8 cellular contexts compared by ENCODE assay signal in the genomic region with DNA sequence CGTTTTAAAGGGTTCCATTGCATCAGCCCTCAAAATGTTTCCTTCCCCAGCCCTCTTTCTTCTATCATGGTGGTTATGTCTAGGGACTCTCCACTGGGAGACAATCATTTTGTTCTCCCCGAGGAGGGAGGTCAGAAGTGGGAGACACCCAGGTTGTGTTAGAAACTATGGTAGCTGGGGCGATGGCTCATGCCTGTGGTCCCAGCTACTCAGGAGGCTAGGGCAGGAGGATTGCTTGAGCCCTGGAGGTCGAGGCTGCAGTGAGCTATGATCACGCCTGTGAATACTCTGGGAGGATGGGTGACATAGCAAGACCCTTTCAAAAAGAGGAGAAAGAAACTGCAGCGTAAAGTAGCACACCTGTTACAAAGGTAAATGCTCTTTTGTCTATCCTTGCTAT. TPM values are rescaled to one million over a fixed set of nuclear protein-coding genes. Genes with fewer than 3 reads are reported as not detected.
DNase-seq lines count a peak whose midpoint lies in the region; ATAC-seq, FAIRE-seq and TF ChIP-seq lines count a peak whose summit lies in the region.

No MANE protein-coding gene starts in this region.

- H2AFZ ChIP-seq in GM12878 (ENCODE audit: control insufficient read depth, low read depth, low read length), result peak overlapping the region; percentile 63

- CTCF ChIA-PET in GM12878 (lab: Yijun Ruan, JAX), result interaction anchor here (0.9 to 6.1 kb wide), 21 partner anchors 10 to 221 kb away, joined by 3 to 121 read pairs (median 6); a partner anchor contains a TSS

- H3K79me2 ChIP-seq in GM12878 (ENCODE audit: control insufficient read depth, insufficient read depth, low read length), result no peaks in the 10 kb centered on the region

- POLR2A ChIA-PET in GM12878 (lab: Charles Lee), result interaction anchor here (0.6 to 2.1 kb wide), 15 partner anchors 10 to 259 kb away, joined by 3 to 30 read pairs (median 4); a partner anchor contains a TSS

- H3K9me3 ChIP-seq in BE2C (no peaks in the 10 kb centered on the region), GM12878 (replicated peaks; ENCODE audit: control insufficient read depth, insufficient read depth, low read length) (no peaks in the 10 kb centered on the region), right lobe of liver (no peaks in the 10 kb centered on the region), transverse colon (no peaks in the 10 kb centered on the region)

- H3K27ac ChIP-seq in GM12878 (ENCODE audit: control insufficient read depth, insufficient read depth) (peak overlapping the region; percentile 97), right lobe of liver (peak overlapping the region; percentile 78 to 92 (median 89)), transverse colon (peak overlapping the region; percentile 89 to 97 (median 92))

- no peak for TF ChIP-seq RAD21 in GM12878 (IDR thresholded peaks at IDR 0.05; ENCODE audit: insufficient read depth, low read depth, low read length)

- no peaks in the 10 kb centered on the region for H3K27me3 ChIP-seq in BE2C
- H3K27me3 ChIP-seq in GM12878 (replicated peaks in 1 of 2; ENCODE audit: control insufficient read depth in 2 of 2, insufficient read depth in 2 of 2, low read length in 1 of 2), result no peaks in the 10 kb centered on the region
- no peaks in the 10 kb centered on the region for H3K27me3 ChIP-seq in right lobe of liver
- no peaks in the 10 kb centered on the region for H3K27me3 ChIP-seq in transverse colon

- ATAC-seq in HG02623 (IDR thresholded peaks at IDR 0.05; ENCODE audit: unreplicated experiment) (peak; percentile 8), GM12878 (peak; percentile 39), right lobe of liver (peak in 2 of 4 donors; percentile 1 to 2), HG03571 (IDR thresholded peaks at IDR 0.05; ENCODE audit: unreplicated experiment) (no peak)

- no peak for FAIRE-seq in GM12878 (lab: Jason Lieb, UNC)

- DNase-seq in BE2C, result no peak
- DNase-seq in GM12878 (ENCODE audit: low read depth, low spot score), result no peak
- DNase-seq in right lobe of liver, result no peak
- DNase-seq in transverse colon, result no peak
- no peak for DNase-seq in COR-L47 (lab: John Stamatoyannopoulos, UW)
- no peak for DNase-seq in NCI-H1930 (lab: John Stamatoyannopoulos, UW)

- H3K4me3 ChIP-seq in BE2C (ENCODE audit: low read depth, low read length) (peak overlapping the region; percentile 68), GM12878 (peak overlapping the region; percentile 64), right lobe of liver (peak overlapping the region; percentile 36 to 57 (median 46)), transverse colon (peak overlapping the region; percentile 28 to 60 (median 49))

- peak overlapping the region; percentile 88 for H3K9ac ChIP-seq in GM12878 (ENCODE audit: control insufficient read depth, insufficient read depth, low read length)

- in situ Hi-C loops in GM12878 (cut with MboI), result no loop called here
- in situ Hi-C loops in transverse colon (cut with MboI; ENCODE audit: low pct_ligation_motif_present in 1 of 4, low pct_unique_long_range_greater_than_20kb in 1 of 4, low sequenced_read_pairs in 3 of 4), result no loop called here

- peak overlapping the region; percentile 72 for H3K4me2 ChIP-seq in GM12878 (ENCODE audit: control insufficient read depth, insufficient read depth)

- H3K36me3 ChIP-seq in BE2C (no peaks in the 10 kb centered on the region), GM12878 (ENCODE audit: control insufficient read depth in 2 of 2, insufficient read depth in 2 of 2, low read length in 1 of 2) (no peaks in the 10 kb centered on the region), right lobe of liver (no peaks in the 10 kb centered on the region), transverse colon (no peaks in the 10 kb centered on the region)

- intact Hi-C loops in GM12878 (cut with micrococcal nuclease; ENCODE audit: unreplicated experiment), result loop anchor here (1.0 kb wide), 4 partner anchors 13 to 39 kb away; a partner anchor contains a TSS
- intact Hi-C loops in right lobe of liver (cut with DNase I), result no loop called here
- intact Hi-C loops in transverse colon (cut with DNase I; ENCODE audit: low total_unique reads), result no loop called here

- no peak for TF ChIP-seq EP300 in GM12878 (IDR thresholded peaks at IDR 0.05; ENCODE audit: borderline replicate concordance in 1 of 2, control insufficient read depth in 1 of 2, low read depth in 2 of 2, low read length in 2 of 2)
- TF ChIP-seq EP300 in transverse colon (IDR thresholded peaks at IDR 0.05; ENCODE audit: low read depth), result no peak

- H4K20me1 ChIP-seq in GM12878 (ENCODE audit: control insufficient read depth, insufficient read depth), result no peaks in the 10 kb centered on the region

- TF ChIP-seq POLR2A in GM12878 (IDR thresholded peaks at IDR 0.05; ENCODE audit: low read depth, low read length) (no peak), right lobe of liver (IDR thresholded peaks at IDR 0.05) (no peak), transverse colon (IDR thresholded peaks at IDR 0.05) (no peak)

- H3K4me1 ChIP-seq in BE2C (peaks cover 3% of the 10 kb centered on the region), GM12878 (ENCODE audit: control insufficient read depth, insufficient read depth, low read length) (peaks cover 12% of the 10 kb centered on the region), right lobe of liver (peaks cover 0 to 27% (median 2%) of the 10 kb centered on the region in 4 donors), transverse colon (peaks cover 3 to 21% (median 16%) of the 10 kb centered on the region in 4 donors)

- RAD21 ChIA-PET in GM12878 (lab: Charles Lee; ENCODE audit: unreplicated experiment), result interaction anchor here (0.8 to 2.3 kb wide), 13 partner anchors 19 to 218 kb away, joined by 3 to 37 read pairs (median 3); a partner anchor contains a TSS

- no peak for TF ChIP-seq CTCF in BE2C (IDR thresholded peaks at IDR 0.05; ENCODE audit: low read depth, low read length)
- TF ChIP-seq CTCF in GM12878 (IDR thresholded peaks at IDR 0.05 in 2 of 3, conservative IDR thresholded peaks at IDR 0.05 in 1 of 3; ENCODE audit: control insufficient read depth in 2 of 3, extremely low read depth in 1 of 3, insufficient read depth in 1 of 3, low read depth in 3 of 3, low read length in 3 of 3), result no peak
- TF ChIP-seq CTCF in right lobe of liver (IDR thresholded peaks at IDR 0.05), result no peak
- TF ChIP-seq CTCF in transverse colon (IDR thresholded peaks at IDR 0.05), result no peak

- SMC1A ChIA-PET in GM12878 (lab: Charles Lee; ENCODE audit: uncharacterized antibody, unreplicated experiment), result interaction anchor here (0.7 to 2.8 kb wide), 15 partner anchors 10 to 139 kb away, joined by 3 to 41 read pairs (median 4); a partner anchor contains a TSS

- WGBS in GM12878 (ENCODE audit: insufficient coverage, insufficient replicate concordance, low lambda C conversion rate, missing lambda C conversion rate), result 50% methylated on average over 6 of the region's 6 CpGs
- 56% methylated on average over 6 of the region's 6 CpGs for WGBS in right lobe of liver (ENCODE audit: insufficient coverage, low coverage, low lambda C conversion rate, missing lambda C conversion rate)
- 62 to 63% methylated on average over 5 to 6 of the region's 6 CpGs for WGBS in transverse colon (ENCODE audit: low coverage in 1 of 2), 2 donors

- TSS peak; percentile 90 for BruUV-seq in GM12878 (replicated peaks; lab: Mats Ljungman, UMichigan)

RNA-seq across cellular contexts. Expression of a gene that starts 13.0 kb away (rescaled TPM):
- polyA plus RNA-seq in BE2C (2012; ENCODE audit: insufficient read depth, insufficient read length, low read depth), result 8.9 TPM
- 13.0 and 13.8 TPM in 2 replicates for total RNA-seq in GM12878 (2013; cell fraction: nucleolus; rRNA removed)
- 2.8 and 4.7 TPM in 2 replicates for total RNA-seq in GM12878 (2014; rRNA removed)
- total RNA-seq in GM12878 (2014; rRNA removed; fragmentation: Illumina TruSeq; extraction: Trizol), result 4.0 and 4.3 TPM in 2 replicates
- total RNA-seq in GM12878 (2021), result 3.1 and 3.8 TPM in 2 replicates
- 7.8 TPM for polyA plus RNA-seq in GM12878 (2011; ENCODE audit: low read depth)
- polyA plus RNA-seq in GM12878 (2011; rRNA removed), result 5.6 and 6.9 TPM in 2 replicates
- 6.6 and 7.0 TPM in 2 replicates for polyA plus RNA-seq in GM12878 (2011; cell fraction: cytosol; rRNA removed)
- 3.3 and 4.4 TPM in 2 replicates for polyA plus RNA-seq in GM12878 (2011; cell fraction: nucleus; rRNA removed)
- 7.4 and 7.6 TPM in 2 replicates for polyA plus RNA-seq in GM12878 (2012)
- polyA plus RNA-seq in GM12878 (2014; fragmentation: Illumina TruSeq; extraction: Trizol), result 5.2 and 5.4 TPM in 2 replicates
- 1 to 10 TPM; 1.4 to 2.5 TPM for polyA plus RNA-seq in GM12878 (2014; fragmentation: Nextera tagmentation; extraction: Ambion mirVana)
- 3.1 and 3.3 TPM in 2 replicates for polyA plus RNA-seq in GM12878 (2014; rRNA removed)
- polyA plus RNA-seq in GM12878 (2016; fragmentation: Nextera tagmentation; extraction: Ambion mirVana), result 1 to 10 TPM; 3.5 to 5.4 TPM
- 5.8 and 6.2 TPM in 2 replicates for polyA minus RNA-seq in GM12878 (2011; rRNA and poly(A)+ RNA removed)
- 1.0 TPM in 1 of 2 replicates, not detected in the other for polyA minus RNA-seq in GM12878 (2011; cell fraction: cytosol; rRNA and poly(A)+ RNA removed)
- 1.7 TPM in 2 replicates for polyA minus RNA-seq in GM12878 (2011; cell fraction: nucleus; rRNA and poly(A)+ RNA removed)
- 1 to 10 TPM in 5 of 6 experiments, under 1 TPM in 1; 0.93 to 4.3 (median 2.6) TPM for total RNA-seq in right lobe of liver
- total RNA-seq in transverse colon, result 10 to 100 TPM in 1 of 4 donors, 1 to 10 TPM in 1, under 1 TPM in 1, not detected in 1; 0.60 to 11.3 (median 5.9) TPM

RNA-seq across cellular contexts. Expression of a gene that starts 18.5 kb away (rescaled TPM):
- polyA plus RNA-seq in BE2C (2012; ENCODE audit: insufficient read depth, insufficient read length, low read depth), result 12.1 TPM
- 0.34 and 0.52 TPM in 2 replicates for total RNA-seq in GM12878 (2013; cell fraction: nucleolus; rRNA removed)
- total RNA-seq in GM12878 (2014; rRNA removed) (4.2 and 5.6 TPM in 2 replicates), GM12878 (2014; rRNA removed; fragmentation: Illumina TruSeq; extraction: Trizol) (1.8 and 2.0 TPM in 2 replicates), GM12878 (2021) (3.4 and 3.9 TPM in 2 replicates), right lobe of liver (1 to 10 TPM; 1.7 to 5.3 (median 3.6) TPM), transverse colon (10 to 100 TPM in 2 of 4 donors, 1 to 10 TPM in 2; 4.5 to 21.0 (median 8.2) TPM)
- 0.56 TPM for polyA plus RNA-seq in GM12878 (2011; ENCODE audit: low read depth)
- polyA plus RNA-seq in GM12878 (2011; rRNA removed) (0.29 and 0.58 TPM in 2 replicates), GM12878 (2014; fragmentation: Illumina TruSeq; extraction: Trizol) (0.24 and 0.56 TPM in 2 replicates), GM12878 (2014; fragmentation: Nextera tagmentation; extraction: Ambion mirVana) (under 1 TPM; 0.08 to 0.24 TPM), GM12878 (2014; rRNA removed) (4.9 and 5.6 TPM in 2 replicates), GM12878 (2016; fragmentation: Nextera tagmentation; extraction: Ambion mirVana) (1 to 10 TPM; 4.7 to 5.3 TPM)
- 0.87 and 1.3 TPM in 2 replicates for polyA plus RNA-seq in GM12878 (2011; cell fraction: cytosol; rRNA removed)
- polyA plus RNA-seq in GM12878 (2011; cell fraction: nucleus; rRNA removed), result 1.1 and 1.2 TPM in 2 replicates
- 2.0 and 2.2 TPM in 2 replicates for polyA plus RNA-seq in GM12878 (2012)
- polyA minus RNA-seq in GM12878 (2011; rRNA and poly(A)+ RNA removed), result 0.21 and 0.22 TPM in 2 replicates
- 0.94 TPM in 1 of 2 replicates, not detected in the other for polyA minus RNA-seq in GM12878 (2011; cell fraction: cytosol; rRNA and poly(A)+ RNA removed)
- polyA minus RNA-seq in GM12878 (2011; cell fraction: nucleus; rRNA and poly(A)+ RNA removed), result 0.73 and 1.1 TPM in 2 replicates

RNA-seq across cellular contexts. Expression of a gene that starts 22.7 kb away (rescaled TPM):
- 443 TPM for polyA plus RNA-seq in BE2C (2012; ENCODE audit: insufficient read depth, insufficient read length, low read depth)
- total RNA-seq in GM12878 (2013; cell fraction: nucleolus; rRNA removed), result 124 and 142 TPM in 2 replicates
- total RNA-seq in GM12878 (2014; rRNA removed) (24.8 and 28.0 TPM in 2 replicates), GM12878 (2014; rRNA removed; fragmentation: Illumina TruSeq; extraction: Trizol) (25.3 and 25.8 TPM in 2 replicates), GM12878 (2021) (65.4 and 65.5 TPM in 2 replicates), right lobe of liver (1 to 10 TPM; 1.1 to 9.3 (median 2.0) TPM), transverse colon (10 to 100 TPM in 2 of 4 donors, 1 to 10 TPM in 2; 7.2 to 14.1 (median 9.6) TPM)
- polyA plus RNA-seq in GM12878 (2011; ENCODE audit: low read depth), result 159 TPM
- polyA plus RNA-seq in GM12878 (2011; rRNA removed) (159 and 196 TPM in 2 replicates), GM12878 (2014; fragmentation: Illumina TruSeq; extraction: Trizol) (59.1 and 61.1 TPM in 2 replicates), GM12878 (2014; fragmentation: Nextera tagmentation; extraction: Ambion mirVana) (10 to 100 TPM; 37.3 to 42.1 TPM), GM12878 (2014; rRNA removed) (61.3 and 68.1 TPM in 2 replicates), GM12878 (2016; fragmentation: Nextera tagmentation; extraction: Ambion mirVana) (10 to 100 TPM; 39.8 to 44.1 TPM)
- 187 and 271 TPM in 2 replicates for polyA plus RNA-seq in GM12878 (2011; cell fraction: cytosol; rRNA removed)
- 494 and 720 TPM in 2 replicates for polyA plus RNA-seq in GM12878 (2011; cell fraction: nucleus; rRNA removed)
- 181 and 207 TPM in 2 replicates for polyA plus RNA-seq in GM12878 (2012)
- polyA minus RNA-seq in GM12878 (2011; rRNA and poly(A)+ RNA removed), result 91.5 and 121 TPM in 2 replicates
- 31.0 and 39.8 TPM in 2 replicates for polyA minus RNA-seq in GM12878 (2011; cell fraction: cytosol; rRNA and poly(A)+ RNA removed)
- 60.9 and 69.0 TPM in 2 replicates for polyA minus RNA-seq in GM12878 (2011; cell fraction: nucleus; rRNA and poly(A)+ RNA removed)

RNA-seq across cellular contexts. Expression of a gene that starts 24.3 kb away (rescaled TPM):
- 1,568 TPM for polyA plus RNA-seq in BE2C (2012; ENCODE audit: insufficient read depth, insufficient read length, low read depth)
- 241 and 245 TPM in 2 replicates for total RNA-seq in GM12878 (2013; cell fraction: nucleolus; rRNA removed)
- 1,631 and 1,672 TPM in 2 replicates for total RNA-seq in GM12878 (2014; rRNA removed)
- 1,031 and 1,059 TPM in 2 replicates for total RNA-seq in GM12878 (2014; rRNA removed; fragmentation: Illumina TruSeq; extraction: Trizol)
- total RNA-seq in GM12878 (2021), result 916 and 925 TPM in 2 replicates
- 983 TPM for polyA plus RNA-seq in GM12878 (2011; ENCODE audit: low read depth)
- polyA plus RNA-seq in GM12878 (2011; rRNA removed), result 2,490 and 3,306 TPM in 2 replicates
- 4,014 and 4,139 TPM in 2 replicates for polyA plus RNA-seq in GM12878 (2011; cell fraction: cytosol; rRNA removed)
- polyA plus RNA-seq in GM12878 (2011; cell fraction: nucleus; rRNA removed), result 1,795 and 2,574 TPM in 2 replicates
- polyA plus RNA-seq in GM12878 (2012), result 950 and 1,245 TPM in 2 replicates
- polyA plus RNA-seq in GM12878 (2014; fragmentation: Illumina TruSeq; extraction: Trizol), result 1,383 and 1,555 TPM in 2 replicates
- polyA plus RNA-seq in GM12878 (2014; fragmentation: Nextera tagmentation; extraction: Ambion mirVana), result 1,000 to 10,000 TPM; 5,044 to 7,349 TPM
- 993 and 1,045 TPM in 2 replicates for polyA plus RNA-seq in GM12878 (2014; rRNA removed)
- 1,000 to 10,000 TPM; 1,723 to 1,836 TPM for polyA plus RNA-seq in GM12878 (2016; fragmentation: Nextera tagmentation; extraction: Ambion mirVana)
- polyA minus RNA-seq in GM12878 (2011; rRNA and poly(A)+ RNA removed), result 2,164 and 3,065 TPM in 2 replicates
- polyA minus RNA-seq in GM12878 (2011; cell fraction: cytosol; rRNA and poly(A)+ RNA removed), result 419 and 459 TPM in 2 replicates
- 411 and 481 TPM in 2 replicates for polyA minus RNA-seq in GM12878 (2011; cell fraction: nucleus; rRNA and poly(A)+ RNA removed)
- 100 to 1,000 TPM; 265 to 400 (median 331) TPM for total RNA-seq in right lobe of liver
- total RNA-seq in transverse colon, result 100 to 1,000 TPM; 360 to 671 (median 400) TPM

RNA-seq across cellular contexts. Expression of a gene that starts 36.1 kb away (rescaled TPM):
- 276 TPM for polyA plus RNA-seq in BE2C (2012; ENCODE audit: insufficient read depth, insufficient read length, low read depth)
- total RNA-seq in GM12878 (2013; cell fraction: nucleolus; rRNA removed), result 26.1 and 27.4 TPM in 2 replicates
- 2.6 and 3.3 TPM in 2 replicates for total RNA-seq in GM12878 (2014; rRNA removed)
- total RNA-seq in GM12878 (2014; rRNA removed; fragmentation: Illumina TruSeq; extraction: Trizol), result 2.0 and 2.6 TPM in 2 replicates
- 38.0 and 44.5 TPM in 2 replicates for total RNA-seq in GM12878 (2021)
- polyA plus RNA-seq in GM12878 (2011; ENCODE audit: low read depth), result 10.7 TPM
- 1.4 and 3.9 TPM in 2 replicates for polyA plus RNA-seq in GM12878 (2011; rRNA removed)
- 4.6 and 4.8 TPM in 2 replicates for polyA plus RNA-seq in GM12878 (2011; cell fraction: cytosol; rRNA removed)
- polyA plus RNA-seq in GM12878 (2011; cell fraction: nucleus; rRNA removed), result 53.3 and 76.2 TPM in 2 replicates
- 30.2 and 35.7 TPM in 2 replicates for polyA plus RNA-seq in GM12878 (2012)
- polyA plus RNA-seq in GM12878 (2014; fragmentation: Illumina TruSeq; extraction: Trizol), result 5.8 and 15.4 TPM in 2 replicates
- polyA plus RNA-seq in GM12878 (2014; fragmentation: Nextera tagmentation; extraction: Ambion mirVana), result under 1 TPM; 0.08 to 0.15 TPM
- polyA plus RNA-seq in GM12878 (2014; rRNA removed), result 19.7 and 28.8 TPM in 2 replicates
- polyA plus RNA-seq in GM12878 (2016; fragmentation: Nextera tagmentation; extraction: Ambion mirVana), result 1 to 10 TPM; 6.1 to 6.2 TPM
- 3.0 and 6.6 TPM in 2 replicates for polyA minus RNA-seq in GM12878 (2011; rRNA and poly(A)+ RNA removed)
- polyA minus RNA-seq in GM12878 (2011; cell fraction: cytosol; rRNA and poly(A)+ RNA removed), result 9.7 and 12.0 TPM in 2 replicates
- polyA minus RNA-seq in GM12878 (2011; cell fraction: nucleus; rRNA and poly(A)+ RNA removed), result 8.9 and 19.5 TPM in 2 replicates
- total RNA-seq in right lobe of liver, result 10 to 100 TPM in 5 of 6 experiments, 1 to 10 TPM in 1; 9.2 to 24.1 (median 16.8) TPM
- total RNA-seq in transverse colon, result 100 to 1,000 TPM in 2 of 4 donors, 10 to 100 TPM in 2; 59.1 to 160 (median 112) TPM
